Comparison of ENCODE assay signal across 21 cellular contexts in the genomic region with DNA sequence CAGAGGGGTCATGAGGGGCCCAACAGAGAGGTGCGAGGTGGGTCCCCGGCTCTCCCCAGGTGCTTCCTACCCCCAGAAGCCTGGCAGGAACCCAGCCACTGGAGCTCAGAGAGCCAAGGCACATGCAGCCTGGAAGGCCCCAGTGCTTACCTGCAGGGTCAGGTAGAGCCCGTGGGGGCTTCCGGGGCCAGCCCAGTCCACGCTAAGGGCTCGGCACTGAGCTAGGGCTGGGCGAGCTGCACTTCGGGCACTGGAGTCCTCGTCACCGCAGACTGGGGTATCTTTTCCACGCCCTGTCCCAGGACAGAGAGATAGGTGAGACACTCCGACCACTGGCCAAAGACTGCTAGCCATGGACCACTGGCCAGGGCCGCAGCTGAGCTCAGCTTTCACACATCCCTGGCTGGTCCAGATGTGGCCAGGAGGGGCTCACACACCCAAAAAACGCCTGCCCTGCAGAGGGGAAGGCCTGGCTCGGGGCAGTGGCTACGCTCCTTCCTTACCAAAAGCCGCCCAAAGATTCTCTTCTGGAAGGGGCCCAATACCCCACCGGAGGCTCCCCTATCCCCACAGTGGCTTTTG. TPM values are rescaled to one million over a fixed set of nuclear protein-coding genes. Genes with fewer than 3 reads are reported as not detected.
DNase-seq lines count a peak whose midpoint lies in the region; FAIRE-seq and TF ChIP-seq lines count a peak whose summit lies in the region.
"Had no signal": no experiment of that assay in that cellular context is flagged by ENCODE, and none has a peak within 500 bp of the region (broad histone marks: within the 10 kb centered on the region; RNA-seq: fewer than 3 reads in every experiment).

No MANE protein-coding gene starts in this region.

- no peaks in the 10 kb centered on the region for H3K9me2 ChIP-seq in PC-9 (ENCODE audit: insufficient read depth)

- H4K20me1 ChIP-seq in PC-9 (ENCODE audit: insufficient read depth) = no peaks in the 10 kb centered on the region
- H4K20me1 ChIP-seq in H1 (replicated peaks in 1 of 2; ENCODE audit: control insufficient read depth in 1 of 2, insufficient read depth in 2 of 2, low read length in 2 of 2) = no peaks in the 10 kb centered on the region

- H2BK120ac ChIP-seq in H1 (replicated peaks; ENCODE audit: low read depth, low read length) = no peak overlapping the region

- no peak for TF ChIP-seq CTCF in PC-9 (conservative IDR thresholded peaks at IDR 0.05)
- TF ChIP-seq CTCF in H1 (IDR thresholded peaks at IDR 0.05; ENCODE audit: control extremely low read depth in 1 of 3, insufficient read depth in 1 of 3, low read depth in 1 of 3, low read length in 3 of 3) = no peak
- TF ChIP-seq CTCF in sigmoid colon (IDR thresholded peaks at IDR 0.05) = no peak

- H2BK5ac ChIP-seq in H1 (ENCODE audit: low read depth, low read length) = no peak overlapping the region

- H4K91ac ChIP-seq in H1 (replicated peaks; ENCODE audit: insufficient read length, low read length) = peak overlapping the region; percentile 17

- CTCF ChIA-PET in PC-9 (lab: Charles Lee) = interaction anchor here (0.7 to 1.3 kb wide), 5 partner anchors 31 to 77 kb away, joined by 3 to 6 read pairs (median 5); no protein-coding TSS in a partner anchor
- CTCF ChIA-PET in H1 (lab: Charles Lee; ENCODE audit: partially characterized antibody) = interaction anchor here (0.5 to 15.2 kb wide), 39 partner anchors 9 to 419 kb away, joined by 3 to 279 read pairs (median 5); a partner anchor contains a TSS

- H2BK12ac ChIP-seq in H1 (ENCODE audit: low read depth, low read length) = peak overlapping the region; percentile 76; the same call in 1 of the 2 replicates

- POLR2A ChIA-PET in PC-9 (lab: Charles Lee; ENCODE audit: unreplicated experiment) = interaction anchor here (0.7 kb wide), 1 partner anchor 27 kb away, joined by 19 read pairs; no protein-coding TSS in a partner anchor
- POLR2A ChIA-PET in H1 (lab: Charles Lee; ENCODE audit: partially characterized antibody) = interaction anchor here (0.8 to 1.1 kb wide), 2 partner anchors 9 to 24 kb away, joined by 4 read pairs; no protein-coding TSS in a partner anchor

- peaks cover 47% of the 10 kb centered on the region for H3K4me1 ChIP-seq in PC-9 (replicated peaks; ENCODE audit: insufficient read depth)
- H3K4me1 ChIP-seq in H1 (replicated peaks in 1 of 4; ENCODE audit: control insufficient read depth in 3 of 4, insufficient read depth in 4 of 4, low read length in 3 of 4) = peaks cover 0 to 32% (median 17%) of the 10 kb centered on the region in 4 experiments; a peak in 6 of 7 replicates
- peaks cover 0 to 13% (median 4%) of the 10 kb centered on the region in 4 donors for H3K4me1 ChIP-seq in sigmoid colon
- peaks cover 20% of the 10 kb centered on the region for H3K4me1 ChIP-seq in SJCRH30
- H3K4me1 ChIP-seq: foreskin keratinocyte had no signal

- H4K5ac ChIP-seq in H1 (ENCODE audit: insufficient read length, low read depth, low read length) = no peak overlapping the region

- H4K8ac ChIP-seq in H1 (ENCODE audit: extremely low read depth, insufficient read depth, low read length) = no peak overlapping the region

- no peak for TF ChIP-seq RAD21 in H1 (IDR thresholded peaks at IDR 0.05 in 1 of 2, conservative IDR thresholded peaks at IDR 0.05 in 1 of 2; ENCODE audit: low read depth in 2 of 2, low read length in 2 of 2)

- H2BK15ac ChIP-seq in H1 (ENCODE audit: low read length) = no peak overlapping the region; the same call in 1 of the 2 replicates

- no peaks in the 10 kb centered on the region for H3K79me1 ChIP-seq in H1 (ENCODE audit: low read depth, low read length)

- TF ChIP-seq EP300 in H1 (IDR thresholded peaks at IDR 0.05; ENCODE audit: borderline replicate concordance in 1 of 2, low read depth in 2 of 2, low read length in 2 of 2) = no peak
- no peak for TF ChIP-seq EP300 in sigmoid colon (IDR thresholded peaks at IDR 0.05)

- no peak overlapping the region for H3K9ac ChIP-seq in H1 (replicated peaks in 1 of 4; ENCODE audit: extremely low read depth in 1 of 4, low read depth in 3 of 4, low read length in 3 of 4)

- H3K36me3 ChIP-seq in H7 (replicated peaks; ENCODE audit: control insufficient read depth, insufficient read depth, low read length) = no peaks in the 10 kb centered on the region
- H3K36me3 ChIP-seq in PC-9 (ENCODE audit: low read depth) = peaks cover 25% of the 10 kb centered on the region
- no peaks in the 10 kb centered on the region for H3K36me3 ChIP-seq in H1 (ENCODE audit: control insufficient read depth in 2 of 4, insufficient read depth in 4 of 4, low read length in 3 of 4)
- H3K36me3 ChIP-seq in sigmoid colon = peaks cover 0 to 57% (median 23%) of the 10 kb centered on the region in 4 donors
- H3K36me3 ChIP-seq in SJCRH30 = 0 out of 2 replicates have a peak, but pooled peaks cover 3% of the 10 kb centered on the region

- H3K27me3 ChIP-seq in H7 (ENCODE audit: control insufficient read depth, insufficient read depth, low read length) = no peaks in the 10 kb centered on the region; the same call in 1 of the 2 replicates
- no peaks in the 10 kb centered on the region for H3K27me3 ChIP-seq in PC-9 (ENCODE audit: insufficient read depth, low read depth)
- peaks cover 0 to 13% (median 10%) of the 10 kb centered on the region in 4 experiments; a peak in 6 of 7 replicates for H3K27me3 ChIP-seq in H1 (replicated peaks in 1 of 4; ENCODE audit: control insufficient read depth in 3 of 4, extremely low read depth in 1 of 4, insufficient read depth in 3 of 4, low read length in 3 of 4)
- H3K27me3 ChIP-seq in sigmoid colon = no peaks in the 10 kb centered on the region
- H3K27me3 ChIP-seq in SJCRH30 = no peaks in the 10 kb centered on the region
- H3K27me3 ChIP-seq: esophagus squamous epithelium, foreskin keratinocyte, heart left ventricle had no signal

- H3K4me3 ChIP-seq in H7 (ENCODE audit: insufficient read depth, low read depth, low read length) (no peak overlapping the region), PC-9 (no peak overlapping the region), H1 (ENCODE audit: extremely low read depth in 1 of 4, insufficient read depth in 2 of 4, low read depth in 3 of 4, low read length in 4 of 4) (no peak overlapping the region), sigmoid colon (no peak overlapping the region), SJCRH30 (no peak overlapping the region)
- H3K4me3 ChIP-seq: esophagus squamous epithelium, heart left ventricle had no signal

- BruUV-seq in PC-9 (replicated peaks; lab: Mats Ljungman, UMichigan) = no TSS peak

- H2BK20ac ChIP-seq in H1 (ENCODE audit: low read length) = no peak overlapping the region

- intact Hi-C loops in PC-9 (cut with micrococcal nuclease; ENCODE audit: unreplicated experiment) (loop anchor here (1.0 kb wide), 1 partner anchor 68 kb away; no protein-coding TSS in a partner anchor), sigmoid colon (cut with DNase I) (no loop called here)

- no peak overlapping the region for H3K56ac ChIP-seq in H1 (replicated peaks; ENCODE audit: insufficient read length, low read depth, low read length)

- H3K27ac ChIP-seq in PC-9 (no peak overlapping the region), H1 (ENCODE audit: low read depth, low read length) (no peak overlapping the region), sigmoid colon (no peak overlapping the region), SJCRH30 (no peak overlapping the region)
- H3K27ac ChIP-seq: esophagus squamous epithelium, foreskin keratinocyte had no signal

- TF ChIP-seq POLR2A in H1 (IDR thresholded peaks at IDR 0.05; ENCODE audit: control extremely low read depth in 1 of 2, low read depth in 2 of 2, low read length in 2 of 2) = no peak
- TF ChIP-seq POLR2A in sigmoid colon (IDR thresholded peaks at IDR 0.05) = no peak

- H3K79me2 ChIP-seq in PC-9 (ENCODE audit: low read depth) (peaks cover 40% of the 10 kb centered on the region), H1 (ENCODE audit: control insufficient read depth in 1 of 2, insufficient read depth in 2 of 2, low read length in 2 of 2) (no peaks in the 10 kb centered on the region)

- DNase-seq in H7 = peak; percentile 75
- DNase-seq in PC-9 = no peak
- no peak for DNase-seq in H1 (ENCODE audit: low read depth in 1 of 2, low spot score in 2 of 2)
- DNase-seq in sigmoid colon = peak; percentile 63
- DNase-seq in NCI-H69 (lab: John Stamatoyannopoulos, UW) = no peak
- DNase-seq in SJCRH30 = no peak
- no peak for DNase-seq in NCI-H748 treated with DMSO at 0.1 percent for 48 hours (lab: John Stamatoyannopoulos, UW)
- DNase-seq: activated CD4-positive, alpha-beta T cell treated with anti-CD3 and anti-CD28 coated beads for 1 hour; activated CD8-positive, alpha-beta memory T cell treated with anti-CD3 and anti-CD28 coated beads, Interleukin-2, amount 50 U/mL, for 48 hours; activated naive CD4-positive, alpha-beta T cell treated with anti-CD3 and anti-CD28 coated beads, Interleukin-2, amount 50 U/mL, for 16 hours; C1 segment of cervical spinal cord; esophagus squamous epithelium; natural killer cell; NCI-H1048; Right ventricle myocardium superior had no signal

- H3K9me3 ChIP-seq in PC-9 (ENCODE audit: insufficient read depth, low read depth) (no peaks in the 10 kb centered on the region), H1 (ENCODE audit: insufficient read depth in 2 of 2, low read depth in 1 of 2, low read length in 1 of 2) (no peaks in the 10 kb centered on the region), sigmoid colon (no peaks in the 10 kb centered on the region), SJCRH30 (replicated peaks) (no peaks in the 10 kb centered on the region)
- H3K9me3 ChIP-seq: esophagus squamous epithelium, heart left ventricle had no signal

- H3K4ac ChIP-seq in H1 (replicated peaks; ENCODE audit: insufficient read length, low read depth, low read length) = no peak overlapping the region

- no peak overlapping the region for H3K23ac ChIP-seq in H1 (ENCODE audit: insufficient read length)

- 86% methylated on average over 16 of the region's 18 CpGs; no CpG with 5 or more reads in 1 of the 2 experiments for WGBS in H1 (ENCODE audit: extremely low coverage in 1 of 2, insufficient coverage in 1 of 2, insufficient read length in 1 of 2, insufficient replicate concordance in 2 of 2, low coverage in 1 of 2, low lambda C conversion rate in 2 of 2, missing lambda C conversion rate in 1 of 2), 2 experiments
- WGBS in sigmoid colon, 2 donors = 88 to 90% methylated on average over 18 of the region's 18 CpGs

- 0 out of 2 replicates have a peak, but pooled peaks cover 2% of the 10 kb centered on the region for H3K23me2 ChIP-seq in H1 (ENCODE audit: low read depth, low read length)

- H2AFZ ChIP-seq in PC-9 (no peak overlapping the region), H1 (ENCODE audit: low read length) (no peak overlapping the region)

- peaks cover 30% of the 10 kb centered on the region for H3F3A ChIP-seq in PC-9 (ENCODE audit: insufficient read depth, low read depth)

- no peak overlapping the region for H3K18ac ChIP-seq in H1 (ENCODE audit: extremely low read depth, low read length)

- H2AK5ac ChIP-seq in H1 (ENCODE audit: low read depth, low read length) = 0 out of 2 replicates have a peak overlapping the region, but pooled peaks have one; percentile 55

- FAIRE-seq in H1 (lab: Jason Lieb, UNC) = no peak
- FAIRE-seq: endometrium, GM12892, keratinocyte, small intestine had no signal

- H3K14ac ChIP-seq in H1 (ENCODE audit: insufficient read length) = no peak overlapping the region

- H3K4me2 ChIP-seq in PC-9 = peak overlapping the region; percentile 100
- H3K4me2 ChIP-seq in H1 (ENCODE audit: insufficient read depth in 1 of 2, low read depth in 2 of 2, low read length in 2 of 2) = no peak overlapping the region

RNA-seq across cellular contexts. Expression of a gene that starts 7.4 kb away (rescaled TPM):
- total RNA-seq in H7 (2014; rRNA removed; shearing (Covaris generic)) = 15.9 and 20.4 TPM in 2 replicates
- total RNA-seq in PC-9 (2021) (52.5 and 65.5 TPM in 2 replicates), sigmoid colon (10 to 100 TPM; 10.0 to 31.2 (median 21.6) TPM)
- 5.3 and 7.1 TPM in 2 replicates for total RNA-seq in H1 (2021; fragmentation: NEBNext Ultra II Directional; extraction: Animal tissue kit (Norgen Biotek cat#: 25700))
- polyA plus RNA-seq in H1 (2011; rRNA removed) (2.1 and 3.8 TPM in 2 replicates), sigmoid colon (1 to 10 TPM; 2.5 to 7.2 (median 6.4) TPM)
- 4.4 TPM for polyA plus RNA-seq in H1 (2011; cell fraction: cytosol; rRNA removed)
- polyA plus RNA-seq in H1 (2011; cell fraction: nucleus; rRNA removed) = 11.5 TPM
- polyA plus RNA-seq in H1 (2012, experiment 1 of 2) = 2.1 to 3.7 TPM (median 2.8 TPM) in 4 replicates
- 1.6 TPM for polyA plus RNA-seq in H1 (2012, experiment 2 of 2)
- polyA plus RNA-seq in H1 (2013, experiment 1 of 2) = 4.3 TPM
- polyA plus RNA-seq in H1 (2013, experiment 2 of 2) = 4.4 TPM
- 3.3 and 3.9 TPM in 2 replicates for polyA minus RNA-seq in H1 (2011; rRNA and poly(A)+ RNA removed)
- 4.9 TPM for polyA minus RNA-seq in H1 (2011; cell fraction: cytosol; rRNA and poly(A)+ RNA removed)
- polyA minus RNA-seq in H1 (2011; cell fraction: nucleus; rRNA and poly(A)+ RNA removed) = 7.5 TPM
- 11.4 and 11.8 TPM in 2 replicates for total RNA-seq in SJCRH30 (2014; rRNA removed; shearing (Covaris generic))

RNA-seq across cellular contexts. Expression of a gene that starts 59.4 kb away (rescaled TPM):
- 65.0 and 80.6 TPM in 2 replicates for total RNA-seq in H7 (2014; rRNA removed; shearing (Covaris generic))
- total RNA-seq in PC-9 (2021) (25.9 and 27.7 TPM in 2 replicates), sigmoid colon (10 to 100 TPM in 2 of 4 donors, 1 to 10 TPM in 2; 4.3 to 15.0 (median 10.1) TPM)
- total RNA-seq in H1 (2021; fragmentation: NEBNext Ultra II Directional; extraction: Animal tissue kit (Norgen Biotek cat#: 25700)) = 50.2 and 50.3 TPM in 2 replicates
- polyA plus RNA-seq in H1 (2011; rRNA removed) (60.4 and 88.4 TPM in 2 replicates), sigmoid colon (10 to 100 TPM in 2 of 3 donors, 1 to 10 TPM in 1; 8.6 to 18.6 (median 10.8) TPM)
- polyA plus RNA-seq in H1 (2011; cell fraction: cytosol; rRNA removed) = 55.3 TPM
- polyA plus RNA-seq in H1 (2011; cell fraction: nucleus; rRNA removed) = 166 TPM
- polyA plus RNA-seq in H1 (2012, experiment 1 of 2) = 25.0 to 47.4 TPM (median 43.4 TPM) in 4 replicates
- polyA plus RNA-seq in H1 (2012, experiment 2 of 2) = 48.3 TPM
- polyA plus RNA-seq in H1 (2013, experiment 1 of 2) = 31.0 TPM
- 28.8 TPM for polyA plus RNA-seq in H1 (2013, experiment 2 of 2)
- polyA minus RNA-seq in H1 (2011; rRNA and poly(A)+ RNA removed) = 31.8 and 43.0 TPM in 2 replicates
- polyA minus RNA-seq in H1 (2011; cell fraction: cytosol; rRNA and poly(A)+ RNA removed) = 29.9 TPM
- 42.7 TPM for polyA minus RNA-seq in H1 (2011; cell fraction: nucleus; rRNA and poly(A)+ RNA removed)
- total RNA-seq in SJCRH30 (2014; rRNA removed; shearing (Covaris generic)) = 35.2 and 38.9 TPM in 2 replicates

Comparison
In these comparisons a context has a peak if more than half of its experiments do, and no peak if none do; other contexts are left out.
1. DNase-seq: peak in H7 (single experiment) and sigmoid colon (single experiment); none in PC-9 (0 of 2), H1 (0 of 2), NCI-H69 (single experiment), SJCRH30 (0 of 2) and NCI-H748 treated with DMSO at 0.1 percent for 48 hours (single experiment).